In the genomic region with DNA sequence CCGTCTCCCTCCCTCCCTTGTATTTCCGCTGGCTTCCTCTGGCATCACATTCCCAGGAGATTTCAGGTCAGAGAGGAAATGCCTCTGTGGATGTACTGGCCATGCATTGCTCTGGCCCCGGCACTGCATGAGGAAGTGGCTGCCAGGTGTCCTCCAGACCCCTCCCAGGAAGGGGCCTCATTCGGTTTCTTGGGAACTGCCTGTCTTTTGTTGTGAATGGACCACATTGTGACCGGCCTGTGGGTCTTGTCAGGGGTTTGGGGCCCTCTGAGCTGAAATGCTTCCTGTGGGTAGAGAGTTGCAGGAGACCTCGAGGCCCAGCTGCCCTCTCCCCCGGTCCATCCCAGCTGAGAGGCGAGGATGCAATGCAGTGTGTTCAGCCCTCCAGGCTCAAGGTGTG, we compare ENCODE assay signal across 14 cellular contexts. TPM values are rescaled to one million over a fixed set of nuclear protein-coding genes. Genes with fewer than 3 reads are reported as not detected.
DNase-seq lines count a peak whose midpoint lies in the region; ATAC-seq and TF ChIP-seq lines count a peak whose summit lies in the region.
"Had no signal": no experiment of that assay in that cellular context is flagged by ENCODE, and none has a peak within 500 bp of the region (broad histone marks: within the 10 kb centered on the region; RNA-seq: fewer than 3 reads in every experiment).

No MANE protein-coding gene starts in this region.

- TF ChIP-seq RAD21 in SK-N-SH (IDR thresholded peaks at IDR 0.05; ENCODE audit: low read length): no peak

- TF ChIP-seq EP300 in SK-N-SH (IDR thresholded peaks at IDR 0.05; ENCODE audit: borderline replicate concordance in 1 of 2, low read depth in 1 of 2, low read length in 1 of 2) (no peak), stomach (IDR thresholded peaks at IDR 0.05) (no peak)

- H3K27me3 Mint-ChIP-seq in effector memory CD8-positive, alpha-beta T cell: no peaks in the 10 kb centered on the region

- H3K4me3 ChIP-seq in SK-N-SH (ENCODE audit: low read depth in 2 of 2, low read length in 1 of 2) (no peak overlapping the region), Loucy (ENCODE audit: low read length, poor library complexity, severe bottlenecking) (no peak overlapping the region), neutrophil (ENCODE audit: low read depth in 1 of 2, low read length in 1 of 2) (peak overlapping the region; percentile 19 to 24), stomach (no peak overlapping the region)

- H3K9ac ChIP-seq in SK-N-SH (no peak overlapping the region), Loucy (ENCODE audit: low read depth, low read length, poor library complexity, severe bottlenecking) (peak overlapping the region; percentile 50)

- no peak overlapping the region for H2AFZ ChIP-seq in SK-N-SH (ENCODE audit: low read depth)
- H2AFZ ChIP-seq in Loucy (ENCODE audit: low read length): no peak overlapping the region

- H3K27ac ChIP-seq in SK-N-SH (ENCODE audit: low read depth in 2 of 2, low read length in 1 of 2) (peak overlapping the region; percentile 20 to 26; a peak in 1 of 4 replicates), neutrophil (peak overlapping the region; percentile 68), stomach (no peak overlapping the region)
- H3K27ac ChIP-seq: 22Rv1 had no signal

- H3K4me2 ChIP-seq in SK-N-SH: no peak overlapping the region
- H3K4me2 ChIP-seq in Loucy (ENCODE audit: low read depth, low read length, poor library complexity, severe bottlenecking): peak overlapping the region; percentile 48

- no peak; the same call in 2 of the 3 replicates for ATAC-seq in SK-N-SH treated with all-trans-retinoic acid at 6 μM for 48 hours
- no peak for ATAC-seq in effector memory CD8-positive, alpha-beta T cell (replicated peaks)

- POLR2A ChIA-PET in SK-N-SH (lab: Yijun Ruan, JAX) (no interaction called here), GM10248 (lab: Yijun Ruan, JAX) (no interaction called here)

- H3K9me3 Mint-ChIP-seq in effector memory CD8-positive, alpha-beta T cell: no peaks in the 10 kb centered on the region

- no peak for TF ChIP-seq POLR2A in stomach (IDR thresholded peaks at IDR 0.05)

- H3K4me3 Mint-ChIP-seq in effector memory CD8-positive, alpha-beta T cell: no peak overlapping the region

- H3K79me2 ChIP-seq in SK-N-SH (ENCODE audit: insufficient read depth) (no peaks in the 10 kb centered on the region; the same call in 1 of the 2 replicates), Loucy (ENCODE audit: insufficient read depth, low read length) (no peaks in the 10 kb centered on the region)

- H3K9me3 ChIP-seq in SK-N-SH: no peaks in the 10 kb centered on the region
- no peaks in the 10 kb centered on the region for H3K9me3 ChIP-seq in Loucy (ENCODE audit: insufficient read depth, low read depth, low read length)
- no peaks in the 10 kb centered on the region for H3K9me3 ChIP-seq in neutrophil
- H3K9me3 ChIP-seq in stomach: no peaks in the 10 kb centered on the region

- peaks cover 22 to 30% of the 10 kb centered on the region in 2 donors for H3K4me1 Mint-ChIP-seq in effector memory CD8-positive, alpha-beta T cell (ENCODE audit: low read depth in 2 of 2)

- no peaks in the 10 kb centered on the region for H3K9me2 ChIP-seq in SK-N-SH
- no peaks in the 10 kb centered on the region for H3K9me2 ChIP-seq in Loucy (replicated peaks; ENCODE audit: low read depth, low read length)

- 77% methylated on average over 6 of the region's 8 CpGs for WGBS in SK-N-SH (ENCODE audit: low lambda C conversion rate)
- WGBS in stomach, 5 donors: 74 to 84% (median 78%) methylated on average over 4 to 8 of the region's 8 CpGs

- H3K27me3 ChIP-seq in SK-N-SH (ENCODE audit: insufficient read depth) (no peaks in the 10 kb centered on the region), Loucy (ENCODE audit: insufficient read depth, low read length, poor library complexity, severe bottlenecking) (no peaks in the 10 kb centered on the region), neutrophil (no peaks in the 10 kb centered on the region), stomach (no peaks in the 10 kb centered on the region)

- H3K36me3 ChIP-seq in SK-N-SH (replicated peaks in 1 of 2; ENCODE audit: control insufficient read depth in 1 of 2, insufficient read depth in 2 of 2, low read length in 1 of 2) (no peaks in the 10 kb centered on the region), Loucy (ENCODE audit: insufficient read depth, low read length) (peaks cover 49% of the 10 kb centered on the region; the same call in 1 of the 2 replicates), neutrophil (peaks cover 43% of the 10 kb centered on the region), stomach (peaks cover 7 to 72% (median 60%) of the 10 kb centered on the region in 4 donors)

- H3K4me1 ChIP-seq in SK-N-SH (ENCODE audit: control insufficient read depth in 1 of 2, insufficient read depth in 2 of 2, low read depth in 1 of 2, low read length in 1 of 2) (peaks cover 29 to 48% of the 10 kb centered on the region in 2 experiments; a peak in 3 of 4 replicates), Loucy (ENCODE audit: insufficient read depth, low read length, poor library complexity, severe bottlenecking) (peaks cover 40% of the 10 kb centered on the region), neutrophil (ENCODE audit: control insufficient read depth in 1 of 2, insufficient read depth in 1 of 2, low read depth in 1 of 2, low read length in 1 of 2) (peaks cover 16 to 21% of the 10 kb centered on the region in 2 experiments), stomach (peaks cover 14 to 51% (median 19%) of the 10 kb centered on the region in 4 donors)

- DNase-seq in SK-N-SH (no peak), GM10248 (ENCODE audit: extremely low spot score) (no peak), stomach (no peak), cortex of kidney (lab: John Stamatoyannopoulos, UW) (no peak)
- DNase-seq in effector memory CD8-positive, alpha-beta T cell: no peak
- DNase-seq: activated CD4-positive, alpha-beta T cell treated with anti-CD3 and anti-CD28 coated beads for 4 hours; DMS153; MM.1S; SIG-M5; small intestine had no signal

- H3F3A ChIP-seq in SK-N-SH (replicated peaks; ENCODE audit: insufficient read depth) (peaks cover 29% of the 10 kb centered on the region), Loucy (ENCODE audit: low read depth) (no peaks in the 10 kb centered on the region)

- H4K20me1 ChIP-seq in SK-N-SH (ENCODE audit: insufficient read depth) (no peaks in the 10 kb centered on the region), Loucy (ENCODE audit: insufficient read depth, low read length, poor library complexity, severe bottlenecking) (no peaks in the 10 kb centered on the region)

- intact Hi-C loops in stomach (cut with DNase I; ENCODE audit: low total_unique reads): no loop called here

- CTCF ChIA-PET in SK-N-SH (lab: Yijun Ruan, JAX) (no interaction called here), GM10248 (lab: Yijun Ruan, JAX) (interaction anchor here (0.9 to 2.5 kb wide), 2 partner anchors 26 to 144 kb away, joined by 3 to 10 read pairs; no protein-coding TSS in a partner anchor)

- peaks cover 24% of the 10 kb centered on the region for H3K36me3 Mint-ChIP-seq in effector memory CD8-positive, alpha-beta T cell (ENCODE audit: insufficient read depth)

- TF ChIP-seq CTCF in SK-N-SH (IDR thresholded peaks at IDR 0.05) (no peak), Loucy (conservative IDR thresholded peaks at IDR 0.05; ENCODE audit: low read length) (no peak), neutrophil (IDR thresholded peaks at IDR 0.05) (no peak), GM10248 (IDR thresholded peaks at IDR 0.05; ENCODE audit: control extremely low read depth, extremely low read depth, low read depth, missing control alignments) (no peak), stomach (IDR thresholded peaks at IDR 0.05) (no peak)

- H3K27ac Mint-ChIP-seq in effector memory CD8-positive, alpha-beta T cell: peak overlapping the region; percentile 88 to 92

TF ChIP-seq in SK-N-SH, 30 proteins besides CTCF, POLR2A, EP300 and RAD21 (continues in another document):
- TF ChIP-seq TEAD4 (IDR thresholded peaks at IDR 0.05; ENCODE audit: borderline replicate concordance, insufficient read depth) (no peak), FOSL2 (IDR thresholded peaks at IDR 0.05; ENCODE audit: borderline replicate concordance, low read depth) (no peak), FOXJ3 (CRISPR knock-in tag; IDR thresholded peaks at IDR 0.05) (no peak), NFIC (IDR thresholded peaks at IDR 0.05; ENCODE audit: borderline replicate concordance) (0 out of 2 replicates have a peak, but pooled peaks have one; percentile 7), RCOR1 (IDR thresholded peaks at IDR 0.05; ENCODE audit: low read length) (no peak), GATA2 (CRISPR knock-in tag; IDR thresholded peaks at IDR 0.05) (no peak), ELF1 (IDR thresholded peaks at IDR 0.05) (no peak), RFX5 (IDR thresholded peaks at IDR 0.05; ENCODE audit: low read length) (no peak)

TF ChIP-seq in SK-N-SH treated with all-trans-retinoic acid at 6 μM for 48 hours, 23 proteins besides CTCF, POLR2A, EP300 and RAD21 (continues in another document):
- TF ChIP-seq ARNTL (CRISPR knock-in tag; IDR thresholded peaks at IDR 0.05; ENCODE audit: borderline replicate concordance, low read depth) (no peak), ZNF565 (CRISPR knock-in tag; conservative IDR thresholded peaks at IDR 0.05; ENCODE audit: low read depth) (no peak), RARB (CRISPR knock-in tag; IDR thresholded peaks at IDR 0.05) (no peak), ESRRG (CRISPR knock-in tag; IDR thresholded peaks at IDR 0.05) (no peak)

RNA-seq across cellular contexts. Expression of a gene that starts 18.8 kb away (rescaled TPM):
- 27.1 and 32.0 TPM in 2 replicates for polyA plus RNA-seq in SK-N-SH (2012; rRNA removed)
- polyA plus RNA-seq in SK-N-SH (2012; cell fraction: cytosol; rRNA removed): 20.6 and 30.3 TPM in 2 replicates
- 23.7 and 26.9 TPM in 2 replicates for polyA plus RNA-seq in SK-N-SH (2012; cell fraction: nucleus; rRNA removed)
- total RNA-seq in stomach: 10 to 100 TPM in 3 of 5 donors, 1 to 10 TPM in 1, not detected in 1; 9.9 to 31.0 (median 18.4) TPM
- polyA plus RNA-seq in stomach: 10 to 100 TPM; 12.5 to 26.0 (median 15.7) TPM

RNA-seq across cellular contexts. Expression of a gene that starts 32.8 kb away (rescaled TPM):
- polyA plus RNA-seq in SK-N-SH (2012; rRNA removed): 35.5 and 48.1 TPM in 2 replicates
- polyA plus RNA-seq in SK-N-SH (2012; cell fraction: cytosol; rRNA removed): 33.3 and 42.8 TPM in 2 replicates
- 18.5 and 21.6 TPM in 2 replicates for polyA plus RNA-seq in SK-N-SH (2012; cell fraction: nucleus; rRNA removed)
- 10 to 100 TPM in 2 of 5 donors, 1 to 10 TPM in 3; 1.8 to 60.3 (median 5.9) TPM for total RNA-seq in stomach
- polyA plus RNA-seq in stomach: 10 to 100 TPM; 10.5 to 21.2 (median 14.7) TPM

RNA-seq across cellular contexts. Expression of a gene that starts 53.8 kb away (rescaled TPM):
- polyA plus RNA-seq in SK-N-SH (2012; rRNA removed) (5.5 and 6.2 TPM in 2 replicates), stomach (1 to 10 TPM; 3.7 to 6.6 (median 5.2) TPM)
- 3.3 and 4.3 TPM in 2 replicates for polyA plus RNA-seq in SK-N-SH (2012; cell fraction: cytosol; rRNA removed)
- polyA plus RNA-seq in SK-N-SH (2012; cell fraction: nucleus; rRNA removed): 8.1 and 8.3 TPM in 2 replicates
- total RNA-seq in stomach: 10 to 100 TPM in 3 of 5 donors, 1 to 10 TPM in 2; 5.1 to 86.2 (median 15.6) TPM

Comparison
In these comparisons a context has a peak if more than half of its experiments do, and no peak if none do; other contexts are left out.
1. H3K27ac ChIP-seq: peak in SK-N-SH (2 of 2) and neutrophil (single experiment); none in stomach (0 of 5).
2. H3K4me3 ChIP-seq: peak in neutrophil (2 of 2); none in SK-N-SH (0 of 2), Loucy (single experiment) and stomach (0 of 4).